In the genomic region with DNA sequence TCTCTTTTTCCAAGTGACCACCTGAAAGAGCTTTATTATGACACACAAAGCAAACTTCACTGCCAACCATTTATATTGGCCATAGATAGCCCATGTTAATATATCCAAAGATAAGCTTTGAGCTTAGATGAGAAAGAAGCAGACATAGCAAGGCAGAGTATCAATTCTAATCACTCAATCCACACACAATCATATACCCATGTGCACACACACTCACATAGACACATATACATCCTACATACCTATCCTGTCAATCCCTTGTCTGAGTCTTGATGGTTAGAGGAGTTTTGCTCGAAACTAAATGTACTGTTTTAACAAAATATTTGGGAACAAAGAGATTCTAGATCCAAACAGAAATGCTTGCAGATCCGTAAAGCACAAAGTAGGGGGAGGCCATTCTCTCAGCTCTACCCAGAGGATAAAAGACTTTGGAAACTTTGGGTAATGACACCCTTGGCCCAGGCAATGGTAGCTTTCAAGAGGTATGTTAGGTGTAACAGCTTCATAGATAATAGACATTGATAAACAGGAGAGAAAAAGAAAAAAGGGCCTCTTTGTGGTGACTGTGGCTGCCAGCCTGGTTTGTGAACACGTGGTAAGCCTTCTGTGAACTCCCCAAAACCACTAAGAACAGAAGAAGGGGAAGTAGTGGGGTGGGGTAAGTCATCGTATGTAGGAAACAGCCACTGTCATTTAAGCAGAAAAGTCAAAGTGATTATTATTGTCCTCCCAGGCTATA, we compare ENCODE assay signal across 8 cellular contexts.
DNase-seq lines count a peak whose midpoint lies in the region; ATAC-seq and TF ChIP-seq lines count a peak whose summit lies in the region.

No MANE protein-coding gene starts in this region.

- no peaks in the 10 kb centered on the region for H3K9me3 ChIP-seq in suprapubic skin

- no peaks in the 10 kb centered on the region for H3K36me3 ChIP-seq in suprapubic skin

- H3K4me1 ChIP-seq in suprapubic skin = no peaks in the 10 kb centered on the region

- BruUV-seq in MCF 10A (replicated peaks; lab: Mats Ljungman, UMichigan) = no TSS peak

- POLR2A ChIA-PET in MCF 10A (lab: Yijun Ruan, JAX) = interaction anchor here (0.6 kb wide), 1 partner anchor 60 kb away, joined by 4 read pairs; no protein-coding TSS in a partner anchor

- H3K27me3 Mint-ChIP-seq in activated CD8-positive, alpha-beta memory T cell treated with anti-CD3 and anti-CD28 coated beads, Interleukin-2, amount 10 ng/mL, durations not matched to agents 7 days and 5 days = peaks cover 50% of the 10 kb centered on the region
- peaks cover 48% of the 10 kb centered on the region for H3K27me3 Mint-ChIP-seq in activated CD4-positive, alpha-beta T cell treated with anti-CD3 and anti-CD28 coated beads, Interleukin-2, amount 10 ng/mL, durations not matched to agents 24 days and 14 days
- no peaks in the 10 kb centered on the region for H3K27me3 Mint-ChIP-seq in MCF 10A (ENCODE audit: insufficient read depth, unreplicated experiment)

- TF ChIP-seq CTCF in MCF 10A (IDR thresholded peaks at IDR 0.05; ENCODE audit: unreplicated experiment) (no peak), suprapubic skin (IDR thresholded peaks at IDR 0.05) (no peak)

- H3K27me3 ChIP-seq in suprapubic skin = no peaks in the 10 kb centered on the region

- peak overlapping the region; percentile 5 for H3K4me3 Mint-ChIP-seq in activated CD8-positive, alpha-beta memory T cell treated with anti-CD3 and anti-CD28 coated beads, Interleukin-2, amount 10 ng/mL, durations not matched to agents 7 days and 5 days
- peak overlapping the region; percentile 16 for H3K4me3 Mint-ChIP-seq in activated CD4-positive, alpha-beta T cell treated with anti-CD3 and anti-CD28 coated beads, Interleukin-2, amount 10 ng/mL, durations not matched to agents 24 days and 14 days
- H3K4me3 Mint-ChIP-seq in MCF 10A (ENCODE audit: unreplicated experiment) = no peak overlapping the region

- TF ChIP-seq POLR2A in suprapubic skin (IDR thresholded peaks at IDR 0.05) = no peak

- intact Hi-C loops in activated CD4-positive, alpha-beta T cell treated with anti-CD3 and anti-CD28 coated beads, Interleukin-2, amount 10 ng/mL, durations not matched to agents 24 days and 14 days (cut with micrococcal nuclease) = loop anchor here (1.0 kb wide), 1 partner anchor 42 kb away; no protein-coding TSS in a partner anchor
- intact Hi-C loops in MCF 10A (cut with micrococcal nuclease) = no loop called here

- peak; percentile 88 for ATAC-seq in activated CD8-positive, alpha-beta memory T cell treated with anti-CD3 and anti-CD28 coated beads, Interleukin-2, amount 10 ng/mL, durations not matched to agents 7 days and 5 days
- peak; percentile 98 for ATAC-seq in HG03354 (IDR thresholded peaks at IDR 0.05; ENCODE audit: poor library complexity, severe bottlenecking, unreplicated experiment)

- CTCF ChIA-PET in activated CD8-positive, alpha-beta memory T cell treated with anti-CD3 and anti-CD28 coated beads, Interleukin-2, amount 10 ng/mL, durations not matched to agents 7 days and 5 days (lab: Charles Lee) = interaction anchor here (1.1 to 1.6 kb wide), 3 partner anchors 9 to 43 kb away, joined by 3 to 5 read pairs (median 3); no protein-coding TSS in a partner anchor
- CTCF ChIA-PET in MCF 10A (lab: Yijun Ruan, JAX) = interaction anchor here (0.6 kb wide), 1 partner anchor 141 kb away, joined by 3 read pairs; no protein-coding TSS in a partner anchor

- peak overlapping the region; percentile 54 for H3K27ac Mint-ChIP-seq in activated CD8-positive, alpha-beta memory T cell treated with anti-CD3 and anti-CD28 coated beads, Interleukin-2, amount 10 ng/mL, durations not matched to agents 7 days and 5 days
- peak overlapping the region; percentile 79 for H3K27ac Mint-ChIP-seq in activated CD4-positive, alpha-beta T cell treated with anti-CD3 and anti-CD28 coated beads, Interleukin-2, amount 10 ng/mL, durations not matched to agents 24 days and 14 days
- H3K27ac Mint-ChIP-seq in MCF 10A (ENCODE audit: low read depth, unreplicated experiment) = no peak overlapping the region

- H3K4me3 ChIP-seq in suprapubic skin = no peak overlapping the region

- peak; percentile 82 for DNase-seq in activated CD8-positive, alpha-beta memory T cell treated with anti-CD3 and anti-CD28 coated beads, Interleukin-2, amount 10 ng/mL, durations not matched to agents 7 days and 5 days
- no peak for DNase-seq in activated CD8-positive, alpha-beta memory T cell treated with anti-CD3 and anti-CD28 coated beads for 24 hours
- DNase-seq in activated CD4-positive, alpha-beta T cell treated with anti-CD3 and anti-CD28 coated beads, Interleukin-2, amount 10 ng/mL, durations not matched to agents 24 days and 14 days = peak; percentile 88
- peak; percentile 2 to 10 for DNase-seq in stimulated activated CD4-positive, alpha-beta T cell treated with anti-CD3 and anti-CD28 coated beads, Interleukin-12 subunit alpha, Interleukin-12 subunit beta, amount 100 ng/mL, for 24 hours (ENCODE audit: low read depth in 2 of 2)
- DNase-seq in MCF 10A (ENCODE audit: unreplicated experiment) (no peak), DMS53 (lab: John Stamatoyannopoulos, UW) (no peak), suprapubic skin (ENCODE audit: low spot score in 2 of 2) (no peak)

- no peaks in the 10 kb centered on the region for H3K9me3 Mint-ChIP-seq in activated CD8-positive, alpha-beta memory T cell treated with anti-CD3 and anti-CD28 coated beads, Interleukin-2, amount 10 ng/mL, durations not matched to agents 7 days and 5 days (ENCODE audit: low read depth)
- peaks cover 10% of the 10 kb centered on the region for H3K9me3 Mint-ChIP-seq in activated CD4-positive, alpha-beta T cell treated with anti-CD3 and anti-CD28 coated beads, Interleukin-2, amount 10 ng/mL, durations not matched to agents 24 days and 14 days
- peaks cover 30% of the 10 kb centered on the region for H3K9me3 Mint-ChIP-seq in MCF 10A (ENCODE audit: unreplicated experiment)

- WGBS in suprapubic skin = 35% methylated on average over 4 of the region's 4 CpGs

- H3K27ac ChIP-seq in suprapubic skin = no peak overlapping the region

- peaks cover 24% of the 10 kb centered on the region for H3K4me1 Mint-ChIP-seq in activated CD8-positive, alpha-beta memory T cell treated with anti-CD3 and anti-CD28 coated beads, Interleukin-2, amount 10 ng/mL, durations not matched to agents 7 days and 5 days
- H3K4me1 Mint-ChIP-seq in activated CD4-positive, alpha-beta T cell treated with anti-CD3 and anti-CD28 coated beads, Interleukin-2, amount 10 ng/mL, durations not matched to agents 24 days and 14 days = peaks cover 22% of the 10 kb centered on the region
- no peaks in the 10 kb centered on the region for H3K4me1 Mint-ChIP-seq in MCF 10A (ENCODE audit: insufficient read depth, unreplicated experiment)

- no peak for TF ChIP-seq EP300 in suprapubic skin (IDR thresholded peaks at IDR 0.05)

- no peaks in the 10 kb centered on the region for H3K36me3 Mint-ChIP-seq in activated CD8-positive, alpha-beta memory T cell treated with anti-CD3 and anti-CD28 coated beads, Interleukin-2, amount 10 ng/mL, durations not matched to agents 7 days and 5 days
- no peaks in the 10 kb centered on the region for H3K36me3 Mint-ChIP-seq in activated CD4-positive, alpha-beta T cell treated with anti-CD3 and anti-CD28 coated beads, Interleukin-2, amount 10 ng/mL, durations not matched to agents 24 days and 14 days (ENCODE audit: low read depth)
- no peaks in the 10 kb centered on the region for H3K36me3 Mint-ChIP-seq in MCF 10A (ENCODE audit: insufficient read depth, unreplicated experiment)

Comparison
In these comparisons a context has a peak if more than half of its experiments do, and no peak if none do; other contexts are left out.
1. DNase-seq: peak in activated CD8-positive, alpha-beta memory T cell treated with anti-CD3 and anti-CD28 coated beads, Interleukin-2, amount 10 ng/mL, durations not matched to agents 7 days and 5 days (single experiment), activated CD4-positive, alpha-beta T cell treated with anti-CD3 and anti-CD28 coated beads, Interleukin-2, amount 10 ng/mL, durations not matched to agents 24 days and 14 days (single experiment) and stimulated activated CD4-positive, alpha-beta T cell treated with anti-CD3 and anti-CD28 coated beads, Interleukin-12 subunit alpha, Interleukin-12 subunit beta, amount 100 ng/mL, for 24 hours (2 of 2); none in activated CD8-positive, alpha-beta memory T cell treated with anti-CD3 and anti-CD28 coated beads for 24 hours (single experiment), MCF 10A (single experiment), DMS53 (single experiment) and suprapubic skin (0 of 2).